ENCODE assay signal across 18 cellular contexts in genomic region chr12:13088503-13088902, GRCh38. TPM values are rescaled to one million over a fixed set of nuclear protein-coding genes. Genes with fewer than 3 reads are reported as not detected.
A peak's percentile ranks its signal among the peaks of the same experiment; 100 is the strongest.
DNase-seq lines count a peak whose midpoint lies in the region; TF ChIP-seq lines count a peak whose summit lies in the region.
"Had no signal": no experiment of that assay in that cellular context is flagged by ENCODE, and none has a peak within 500 bp of the region (broad histone marks: within the 10 kb centered on the region; RNA-seq: fewer than 3 reads in every experiment).

No MANE protein-coding gene starts in this region.

- H3K9ac ChIP-seq in HUES48 (ENCODE audit: low read depth, low read length) (peak overlapping the region; percentile 2), iPS-15b (ENCODE audit: low read depth, low read length) (no peak overlapping the region)
- H3K9ac ChIP-seq: SK-N-SH had no signal

- peaks cover 0 to 8% (median 0%) of the 10 kb centered on the region in 5 experiments for H3K9me3 Mint-ChIP-seq in brain

- H3K9me3 ChIP-seq in HUES48 (ENCODE audit: control insufficient read depth, insufficient read depth, low read length) (no peaks in the 10 kb centered on the region), iPS-15b (ENCODE audit: control insufficient read depth, insufficient read depth, low read length) (no peaks in the 10 kb centered on the region)
- H3K9me3 ChIP-seq: SK-N-SH had no signal

- DNase-seq in cardiac septum (ENCODE audit: low spot score) (no peak), SIG-M5 treated with dmso at 0.1 percent for 504 hours (lab: John Stamatoyannopoulos, UW; ENCODE audit: unreplicated experiment) (no peak), NOMO-1 treated with DMSO at 0.1 percent for 48 hours (lab: John Stamatoyannopoulos, UW; ENCODE audit: unreplicated experiment) (no peak), NCI-H2196 treated with DMSO at 0.1 percent for 48 hours (lab: John Stamatoyannopoulos, UW; ENCODE audit: unreplicated experiment) (no peak)
- DNase-seq: DMS79, KBM-7, NCI-H1105, NCI-H1694, NCI-H2081 treated with DMSO at 0.1 percent for 48 hours, Right ventricle myocardium superior, SK-N-SH had no signal

- H3K4me3 ChIP-seq in HUES48 (ENCODE audit: low read depth, low read length) = peak overlapping the region; percentile 33
- peak overlapping the region; percentile 30 for H3K4me3 ChIP-seq in iPS-15b (ENCODE audit: low read depth, low read length)

- peak overlapping the region; percentile 15 to 89 (median 40) for H3K27ac Mint-ChIP-seq in brain

- intact Hi-C loops in cardiac septum (cut with DNase I) = no loop called here

- TF ChIP-seq CTCF in brain (conservative IDR thresholded peaks at IDR 0.05) = no peak

- peaks cover 38% of the 10 kb centered on the region for H3K4me1 Mint-ChIP-seq in brain

- H3K27me3 Mint-ChIP-seq in brain = peaks cover 2% of the 10 kb centered on the region

- peak overlapping the region; percentile 93 for H3K27ac ChIP-seq in HUES48 (ENCODE audit: low read depth, low read length)
- H3K27ac ChIP-seq: C4-2B had no signal

- H3K4me3 Mint-ChIP-seq in brain = no peak overlapping the region

- H3K36me3 Mint-ChIP-seq in brain = peaks cover 31% of the 10 kb centered on the region

- H3K4me1 ChIP-seq in HUES48 (ENCODE audit: control insufficient read depth, insufficient read depth, low read length) (peaks cover 45% of the 10 kb centered on the region), iPS-15b (ENCODE audit: control insufficient read depth, insufficient read depth, low read length) (peaks cover 24% of the 10 kb centered on the region)

- H3K27me3 ChIP-seq in HUES48 (ENCODE audit: control insufficient read depth, insufficient read depth, low read length) = no peaks in the 10 kb centered on the region
- no peaks in the 10 kb centered on the region for H3K27me3 ChIP-seq in iPS-15b (ENCODE audit: control insufficient read depth, insufficient read depth, low read length)

- H3K36me3 ChIP-seq in HUES48 (ENCODE audit: control insufficient read depth, insufficient read depth, low read length) (peaks cover 7% of the 10 kb centered on the region; the same call in 1 of the 2 replicates), iPS-15b (ENCODE audit: control insufficient read depth, insufficient read depth, low read length) (no peaks in the 10 kb centered on the region)

RNA-seq across cellular contexts. Expression of gene GSG1, which starts 15.0 kb away (rescaled TPM):
- polyA plus RNA-seq in brain (ENCODE audit: insufficient read depth, low read depth, low replicate concordance) = not detected
- not detected for total RNA-seq in cardiac septum
- total RNA-seq: HepG2, NCI-H460, OCI-LY7, Right ventricle myocardium superior had no signal
- polyA plus RNA-seq: HepG2 had no signal

RNA-seq across cellular contexts. Expression of gene FAM234B, which starts 44.3 kb away (rescaled TPM):
- 17.1 TPM for polyA plus RNA-seq in brain (ENCODE audit: insufficient read depth, low read depth, low replicate concordance)
- 1.6 TPM for total RNA-seq in cardiac septum
